ENCODE assay signal across 22 cellular contexts in genomic region chr10:60167056-60167455, GRCh38.
A peak's percentile ranks its signal among the peaks of the same experiment; 100 is the strongest.
DNase-seq lines count a peak whose midpoint lies in the region; ATAC-seq and TF ChIP-seq lines count a peak whose summit lies in the region.
"Had no signal": no experiment of that assay in that cellular context is flagged by ENCODE, and none has a peak within 500 bp of the region (broad histone marks: within the 10 kb centered on the region; RNA-seq: fewer than 3 reads in every experiment).

No MANE protein-coding gene starts in this region.

- no peaks in the 10 kb centered on the region for H3F3A ChIP-seq in MM.1S (ENCODE audit: insufficient read depth, low read length)

- intact Hi-C loops in tibial artery (cut with DNase I; ENCODE audit: low total_unique reads) = no loop called here
- intact Hi-C loops in natural killer cell (cut with micrococcal nuclease) = no loop called here

- H3K27ac Mint-ChIP-seq in nephron (peak overlapping the region; percentile 70 to 88 (median 82)), natural killer cell (no peak overlapping the region)
- H3K27ac Mint-ChIP-seq: CD8-positive, alpha-beta memory T cell; naive B cell had no signal

- H3K9me3 ChIP-seq in MM.1S (replicated peaks; ENCODE audit: insufficient read depth, low read length) = no peaks in the 10 kb centered on the region
- H3K9me3 ChIP-seq in endocrine pancreas (ENCODE audit: control insufficient read depth, low read length) = no peaks in the 10 kb centered on the region
- no peaks in the 10 kb centered on the region for H3K9me3 ChIP-seq in tibial artery
- H3K9me3 ChIP-seq: esophagus squamous epithelium, suprapubic skin had no signal

- no peaks in the 10 kb centered on the region for H3K36me3 ChIP-seq in MM.1S (replicated peaks; ENCODE audit: insufficient read depth, low read length)
- H3K36me3 ChIP-seq in endocrine pancreas (ENCODE audit: control insufficient read depth, insufficient read depth, low read length) = no peaks in the 10 kb centered on the region
- no peaks in the 10 kb centered on the region for H3K36me3 ChIP-seq in tibial artery
- H3K36me3 ChIP-seq: suprapubic skin had no signal

- H3K36me3 Mint-ChIP-seq in nephron (ENCODE audit: low read depth) = peaks cover 5% of the 10 kb centered on the region
- H3K36me3 Mint-ChIP-seq in natural killer cell = no peaks in the 10 kb centered on the region

- H3K27ac ChIP-seq in MM.1S (ENCODE audit: low read length) = no peak overlapping the region
- no peak overlapping the region for H3K27ac ChIP-seq in tibial artery
- H3K27ac ChIP-seq: esophagus squamous epithelium, KMS-11, suprapubic skin had no signal

- no peaks in the 10 kb centered on the region for H3K27me3 ChIP-seq in MM.1S (replicated peaks; ENCODE audit: insufficient read depth, low read length)
- H3K27me3 ChIP-seq in endocrine pancreas (ENCODE audit: control insufficient read depth, insufficient read depth, low read length) = no peaks in the 10 kb centered on the region
- no peaks in the 10 kb centered on the region for H3K27me3 ChIP-seq in tibial artery
- H3K27me3 ChIP-seq: esophagus squamous epithelium, suprapubic skin had no signal

- DNase-seq in MM.1S (no peak), tibial artery (no peak), dedifferentiated amniotic fluid mesenchymal stem cell (ENCODE audit: extremely low spot score) (no peak), natural killer cell (no peak)
- DNase-seq: activated CD4-positive, alpha-beta T cell treated with anti-CD3 and anti-CD28 coated beads, Interleukin-2, amount 50 U/mL, for 1 hour; activated effector memory CD4-positive, alpha-beta T cell treated with anti-CD3 and anti-CD28 coated beads, Interleukin-2, amount 50 U/mL, for 16 hours; CD8-positive, alpha-beta memory T cell; effector CD8-positive, alpha-beta T cell; esophagus squamous epithelium; naive B cell; NCI-H1092 treated with DMSO at 0.1 percent for 48 hours; NCI-H69; posterior cingulate gyrus; SIG-M5; stimulated activated CD8-positive, alpha-beta memory T cell treated with anti-CD3 and anti-CD28 coated beads, Interleukin-4, amount 100 ng/mL, for 48 hours; T-helper 1 cell had no signal

- H3K4me1 Mint-ChIP-seq in nephron (peaks cover 38% of the 10 kb centered on the region), natural killer cell (no peaks in the 10 kb centered on the region)
- H3K4me1 Mint-ChIP-seq: CD8-positive, alpha-beta memory T cell; naive B cell had no signal

- H3K79me2 ChIP-seq in MM.1S (ENCODE audit: low read length) = no peaks in the 10 kb centered on the region

- H3K4me2 ChIP-seq in MM.1S (ENCODE audit: low read depth, low read length) = no peak overlapping the region; the same call in 1 of the 2 replicates
- H3K4me2 ChIP-seq: KMS-11 had no signal

- peak overlapping the region; percentile 20; the same call in 1 of the 2 replicates for H2AFZ ChIP-seq in MM.1S (ENCODE audit: low read length)

- H3K9ac ChIP-seq in MM.1S (ENCODE audit: low read length) (no peak overlapping the region), endocrine pancreas (ENCODE audit: control insufficient read depth, insufficient read depth, low read length) (no peak overlapping the region)
- H3K9ac ChIP-seq: KMS-11 had no signal

- H3K4me3 Mint-ChIP-seq in nephron = peak overlapping the region; percentile 7 to 50 (median 15)
- H3K4me3 Mint-ChIP-seq in natural killer cell = no peak overlapping the region
- H3K4me3 Mint-ChIP-seq: CD8-positive, alpha-beta memory T cell; naive B cell had no signal

- H3K9me3 Mint-ChIP-seq in nephron (no peaks in the 10 kb centered on the region), natural killer cell (peaks cover 0 to 2% of the 10 kb centered on the region in 2 donors)
- H3K9me3 Mint-ChIP-seq: CD8-positive, alpha-beta memory T cell; naive B cell had no signal

- H3K27me3 Mint-ChIP-seq in nephron (ENCODE audit: low read depth) (no peaks in the 10 kb centered on the region), natural killer cell (ENCODE audit: low read depth in 2 of 2) (no peaks in the 10 kb centered on the region)
- H3K27me3 Mint-ChIP-seq: CD8-positive, alpha-beta memory T cell had no signal

- H3K4me3 ChIP-seq in MM.1S (ENCODE audit: low read length) (no peak overlapping the region), endocrine pancreas (ENCODE audit: control insufficient read depth, insufficient read depth, low read length) (peak overlapping the region; percentile 22), tibial artery (peak overlapping the region; percentile 35 to 42)
- H3K4me3 ChIP-seq: lung, suprapubic skin had no signal

- TF ChIP-seq CTCF in MM.1S (IDR thresholded peaks at IDR 0.05; ENCODE audit: low read length) (no peak), nephron (IDR thresholded peaks at IDR 0.05; ENCODE audit: unreplicated experiment in 3 of 3) (no peak), tibial artery (IDR thresholded peaks at IDR 0.05) (no peak), natural killer cell (IDR thresholded peaks at IDR 0.05) (no peak)

- ATAC-seq in HG02678 (IDR thresholded peaks at IDR 0.05; ENCODE audit: unreplicated experiment) = no peak
- no peak for ATAC-seq in natural killer cell

- no peaks in the 10 kb centered on the region for H4K20me1 ChIP-seq in MM.1S (ENCODE audit: insufficient read depth, low read length)

- H3K4me1 ChIP-seq in MM.1S (ENCODE audit: low read length) (no peaks in the 10 kb centered on the region), endocrine pancreas (ENCODE audit: control insufficient read depth, insufficient read depth, low read length) (no peaks in the 10 kb centered on the region), tibial artery (no peaks in the 10 kb centered on the region)
- H3K4me1 ChIP-seq: suprapubic skin had no signal

- H3K9me2 ChIP-seq in MM.1S (replicated peaks; ENCODE audit: insufficient read depth, low read length) = no peaks in the 10 kb centered on the region

Comparison
In these comparisons a context has a peak if more than half of its experiments do, and no peak if none do; other contexts are left out.
1. H3K27ac Mint-ChIP-seq: peak in nephron (3 of 3); none in natural killer cell (0 of 2).